Comparison of ENCODE assay signal across 8 cellular contexts in genomic region chr17:28720247-28720996, GRCh38. TPM values are rescaled to one million over a fixed set of nuclear protein-coding genes. Genes with fewer than 3 reads are reported as not detected.
DNase-seq lines count a peak whose midpoint lies in the region; ATAC-seq, FAIRE-seq and TF ChIP-seq lines count a peak whose summit lies in the region.

No MANE protein-coding gene starts in this region.

- peaks cover 9 to 43% (median 23%) of the 10 kb centered on the region in 4 donors for H3K4me1 ChIP-seq in Peyer's patch
- H3K4me1 ChIP-seq in colonic mucosa: peaks cover 18% of the 10 kb centered on the region

- H3K4me1 Mint-ChIP-seq in natural killer cell: peaks cover 29 to 42% of the 10 kb centered on the region in 2 donors

- no peaks in the 10 kb centered on the region for H3K27me3 ChIP-seq in Peyer's patch
- peaks cover 11% of the 10 kb centered on the region for H3K27me3 ChIP-seq in colonic mucosa

- H3K9ac ChIP-seq in colonic mucosa (ENCODE audit: low read depth in 2 of 2, low read length in 2 of 2): peak overlapping the region; percentile 83 to 99

- no peaks in the 10 kb centered on the region for H3K9me3 ChIP-seq in Peyer's patch
- no peaks in the 10 kb centered on the region for H3K9me3 ChIP-seq in colonic mucosa

- H3K4me3 Mint-ChIP-seq in natural killer cell: peak overlapping the region; percentile 99

- ATAC-seq in natural killer cell (no peak), HG03342 (IDR thresholded peaks at IDR 0.05; ENCODE audit: unreplicated experiment) (no peak), GM18867 (IDR thresholded peaks at IDR 0.05; ENCODE audit: unreplicated experiment) (no peak)

- H3K27ac Mint-ChIP-seq in natural killer cell: peak overlapping the region; percentile 94 to 96

- peaks cover 0 to 34% (median 0%) of the 10 kb centered on the region in 3 donors for H3K36me3 ChIP-seq in Peyer's patch
- H3K36me3 ChIP-seq in colonic mucosa: peaks cover 12% of the 10 kb centered on the region

- TF ChIP-seq POLR2A in GM12892 (IDR thresholded peaks at IDR 0.05; ENCODE audit: low read depth, low read length) (peak; percentile 62; the same call in 1 of the 2 replicates), Peyer's patch (IDR thresholded peaks at IDR 0.05) (no peak)

- FAIRE-seq in GM12892 (lab: Jason Lieb, UNC): no peak

- H3K27ac ChIP-seq in Peyer's patch (peak overlapping the region; percentile 62 to 92 (median 89)), colonic mucosa (peak overlapping the region; percentile 71)

- peak in 3 of 6 experiments; percentile 13 to 30 (median 23) for TF ChIP-seq CTCF in Peyer's patch (IDR thresholded peaks at IDR 0.05)
- TF ChIP-seq CTCF in colonic mucosa (IDR thresholded peaks at IDR 0.05): no peak
- no peak for TF ChIP-seq CTCF in natural killer cell (IDR thresholded peaks at IDR 0.05)

- H3K4me3 ChIP-seq in Peyer's patch: peak overlapping the region; percentile 52 to 96 (median 78)
- peak overlapping the region; percentile 70 for H3K4me3 ChIP-seq in colonic mucosa

- peaks cover 5 to 18% of the 10 kb centered on the region in 2 donors for H3K27me3 Mint-ChIP-seq in natural killer cell (ENCODE audit: low read depth in 2 of 2)

- H3K9me3 Mint-ChIP-seq in natural killer cell: no peaks in the 10 kb centered on the region

- intact Hi-C loops in colonic mucosa (cut with DNase I) (loop anchor here (10.0 kb wide), 1 partner anchor 76 kb away; the partner anchor contains the start of gene BLTP2), natural killer cell (cut with micrococcal nuclease) (no loop called here)

- no peak for DNase-seq in GM12892 (ENCODE audit: insufficient read length)
- no peak for DNase-seq in Peyer's patch
- no peak for DNase-seq in colonic mucosa
- DNase-seq in natural killer cell: no peak
- DNase-seq in SHP77 treated with DMSO at 0.1 percent for 48 hours (lab: John Stamatoyannopoulos, UW): no peak
- no peak for DNase-seq in NCI-H1694 treated with DMSO at 0.1 percent for 48 hours (lab: John Stamatoyannopoulos, UW)

- H3K36me3 Mint-ChIP-seq in natural killer cell: no peaks in the 10 kb centered on the region

RNA-seq across cellular contexts. Expression of gene RPL23A, which starts 0.6 kb away (rescaled TPM):
- 2,883 TPM for polyA plus RNA-seq in GM12892 (2012; ENCODE audit: missing spikeins)
- 100 to 1,000 TPM; 214 to 675 (median 268) TPM for total RNA-seq in Peyer's patch
- 1,000 to 10,000 TPM; 1,201 to 1,388 TPM for total RNA-seq in colonic mucosa
- total RNA-seq in natural killer cell: 1,000 to 10,000 TPM; 1,375 to 1,532 (median 1,498) TPM

RNA-seq across cellular contexts. Expression of gene RAB34, which starts 2.8 kb away (rescaled TPM):
- 18.7 TPM for polyA plus RNA-seq in GM12892 (2012; ENCODE audit: missing spikeins)
- 10 to 100 TPM; 14.5 to 69.3 (median 30.2) TPM for total RNA-seq in Peyer's patch
- 10 to 100 TPM in 1 of 2 donors, 1 to 10 TPM in 1; 6.2 to 14.0 TPM for total RNA-seq in colonic mucosa
- 10 to 100 TPM in 1 of 3 donors, 1 to 10 TPM in 2; 3.7 to 12.9 (median 3.8) TPM for total RNA-seq in natural killer cell

RNA-seq across cellular contexts. Expression of gene TLCD1, which starts 5.6 kb away (rescaled TPM):
- polyA plus RNA-seq in GM12892 (2012; ENCODE audit: missing spikeins): 15.8 TPM
- 1 to 10 TPM; 3.3 to 9.1 (median 5.8) TPM for total RNA-seq in Peyer's patch
- 10 to 100 TPM in 1 of 2 donors, 1 to 10 TPM in 1; 5.7 to 20.4 TPM for total RNA-seq in colonic mucosa
- total RNA-seq in natural killer cell: 1 to 10 TPM in 1 of 3 donors, not detected in 2; 1.0 TPM

RNA-seq across cellular contexts. Expression of gene NEK8, which starts 8.2 kb away (rescaled TPM):
- polyA plus RNA-seq in GM12892 (2012; ENCODE audit: missing spikeins): 6.9 TPM
- total RNA-seq in Peyer's patch: 10 to 100 TPM in 2 of 4 donors, 1 to 10 TPM in 2; 7.4 to 89.1 (median 14.0) TPM
- total RNA-seq in colonic mucosa: 1 to 10 TPM; 3.0 to 6.7 TPM
- 1 to 10 TPM; 5.9 to 7.4 (median 6.8) TPM for total RNA-seq in natural killer cell

RNA-seq across cellular contexts. Expression of gene PROCA1, which starts 8.7 kb away (rescaled TPM):
- polyA plus RNA-seq in GM12892 (2012; ENCODE audit: missing spikeins): 2.8 TPM
- 1 to 10 TPM in 3 of 4 donors, not detected in 1; 1.7 to 3.5 (median 3.1) TPM for total RNA-seq in Peyer's patch
- total RNA-seq in colonic mucosa: 1 to 10 TPM; 1.0 to 2.5 TPM
- 1 to 10 TPM; 2.3 to 5.8 (median 3.6) TPM for total RNA-seq in natural killer cell
